21 cellular contexts compared by ENCODE assay signal in genomic region chr14:95039993-95040348, GRCh38.
"Had no signal": no experiment of that assay in that cellular context is flagged by ENCODE, and none has a peak within 500 bp of the region (broad histone marks: within the 10 kb centered on the region; RNA-seq: fewer than 3 reads in every experiment).

No MANE protein-coding gene starts in this region.

- H3K9me3 ChIP-seq: left lung, neutrophil, pancreas, psoas muscle, right lobe of liver had no signal

- ATAC-seq: activated CD8-positive, alpha-beta T cell treated with anti-CD3 and anti-CD28 coated beads, Interleukin-2, amount 10 ng/mL, durations not matched to agents 7 days and 5 days; activated T-helper 17 cell treated with anti-CD3 and anti-CD28 coated beads, Interleukin-2, amount 50 U/mL, for 72 hours; foreskin keratinocyte; pancreas; psoas muscle; right lobe of liver had no signal

- H3K36me3 ChIP-seq: left lung, neutrophil, pancreas, right lobe of liver had no signal

- H3K4me3 ChIP-seq: left lung, pancreas, psoas muscle, right lobe of liver, smooth muscle cell had no signal

- H3K27ac ChIP-seq: foreskin keratinocyte, left lung, neutrophil, pancreas, psoas muscle, right lobe of liver had no signal

- DNase-seq: activated CD4-positive, alpha-beta T cell treated with anti-CD3 and anti-CD28 coated beads for 1 hour; activated CD4-positive, alpha-beta T cell treated with anti-CD3 and anti-CD28 coated beads, Interleukin-2, amount 50 U/mL, for 1 hour; activated CD8-positive, alpha-beta T cell treated with anti-CD3 and anti-CD28 coated beads, Interleukin-2, amount 10 ng/mL, durations not matched to agents 7 days and 5 days; activated naive CD4-positive, alpha-beta T cell treated with Interleukin-2 at 50 U/mL for 16 hours; activated naive CD8-positive, alpha-beta T cell treated with anti-CD3 and anti-CD28 coated beads for 36 hours; activated T-cell treated with anti-CD3 and anti-CD28 coated beads, Interleukin-2, amount 50 U/mL, for 24 hours; effector CD8-positive, alpha-beta T cell; erythroblast; foreskin keratinocyte; left lung; mammary epithelial cell; psoas muscle; right lobe of liver; stimulated activated CD4-positive, alpha-beta T cell treated with anti-CD3 and anti-CD28 coated beads, Interleukin-4, amount 100 ng/mL, for 1 hour; stimulated activated naive CD4-positive, alpha-beta T cell treated with Interleukin-2 at 50 U/mL for 16 hours; T-helper 1 cell; T-helper 9 cell had no signal

- H3K4me1 ChIP-seq: foreskin keratinocyte, left lung, pancreas, psoas muscle, right lobe of liver had no signal

- H3K27me3 ChIP-seq: foreskin keratinocyte, pancreas, right lobe of liver had no signal
